Comparison of ENCODE assay signal across 8 cellular contexts in genomic region chr1:63366915-63367217, GRCh38. TPM values are rescaled to one million over a fixed set of nuclear protein-coding genes. Genes with fewer than 3 reads are reported as not detected.
DNase-seq lines count a peak whose midpoint lies in the region; ATAC-seq and TF ChIP-seq lines count a peak whose summit lies in the region.

No MANE protein-coding gene starts in this region.

- no peak for TF ChIP-seq CTCF in fibroblast of lung (conservative IDR thresholded peaks at IDR 0.05 in 1 of 2, IDR thresholded peaks at IDR 0.05 in 1 of 2; ENCODE audit: low read depth in 1 of 2, low read length in 2 of 2)

- H2AFZ ChIP-seq in GM23248 (peak overlapping the region; percentile 98), fibroblast of lung (ENCODE audit: low read length) (peak overlapping the region; percentile 97)

- WGBS in GM23248 (ENCODE audit: low coverage in 1 of 2, low lambda C conversion rate in 2 of 2, missing lambda C conversion rate in 2 of 2), 2 experiments, result 88 to 95% methylated on average over 7 of the region's 7 CpGs

- no peak for DNase-seq in GM23248
- no peak for DNase-seq in SK-N-MC (ENCODE audit: low read depth, low spot score)
- no peak for DNase-seq in fibroblast of lung (ENCODE audit: low read depth in 2 of 2)
- DNase-seq in skeletal muscle cell (ENCODE audit: low read depth), result no peak
- no peak for DNase-seq in NCI-H510A (lab: John Stamatoyannopoulos, UW)
- DNase-seq in activated CD4-positive, alpha-beta T cell treated with anti-CD3 and anti-CD28 coated beads for 48 hours, result no peak
- no peak for DNase-seq in cerebellum (ENCODE audit: low spot score)

- H3K4me3 ChIP-seq in GM23248 (peak overlapping the region; percentile 91), SK-N-MC (peak overlapping the region; percentile 85), fibroblast of lung (replicated peaks in 1 of 4; ENCODE audit: control extremely low read depth in 1 of 4, insufficient read depth in 1 of 4, low read depth in 3 of 4, low read length in 4 of 4) (peak overlapping the region; percentile 53 to 100 (median 97)), skeletal muscle cell (ENCODE audit: low read depth, low read length) (peak overlapping the region; percentile 97)

- H3K9me2 ChIP-seq in GM23248 (ENCODE audit: insufficient read depth), result no peaks in the 10 kb centered on the region

- H3K36me3 ChIP-seq in GM23248 (ENCODE audit: low read depth) (no peaks in the 10 kb centered on the region), SK-N-MC (ENCODE audit: insufficient read depth, low read length) (peaks cover 14% of the 10 kb centered on the region), fibroblast of lung (ENCODE audit: control insufficient read depth, insufficient read depth, low read length) (no peaks in the 10 kb centered on the region)

- no peak for ATAC-seq in GM18502 (IDR thresholded peaks at IDR 0.05; ENCODE audit: poor library complexity, unreplicated experiment)

- no peaks in the 10 kb centered on the region for H3K4me1 ChIP-seq in GM23248 (ENCODE audit: insufficient read depth)
- H3K4me1 ChIP-seq in fibroblast of lung (ENCODE audit: control insufficient read depth, extremely low read depth, insufficient read depth, low read length), result peaks cover 2% of the 10 kb centered on the region

- no peaks in the 10 kb centered on the region for H3K9me3 ChIP-seq in GM23248 (ENCODE audit: low read depth)
- H3K9me3 ChIP-seq in SK-N-MC (ENCODE audit: low read depth, low read length), result no peaks in the 10 kb centered on the region
- H3K9me3 ChIP-seq in fibroblast of lung (ENCODE audit: control insufficient read depth, insufficient read depth, low read depth, low read length), result no peaks in the 10 kb centered on the region

- in situ Hi-C loops in GM23248 (cut with MboI), result no loop called here

- H3K9ac ChIP-seq in GM23248 (peak overlapping the region; percentile 77; the same call in 1 of the 2 replicates), SK-N-MC (ENCODE audit: insufficient read length) (peak overlapping the region; percentile 24), fibroblast of lung (ENCODE audit: insufficient read depth, low read length) (no peak overlapping the region)

- H3K4me2 ChIP-seq in GM23248 (ENCODE audit: unreplicated experiment) (peak overlapping the region; percentile 35), fibroblast of lung (ENCODE audit: extremely low read depth, insufficient read depth, low read length) (peak overlapping the region; percentile 86)

- no peaks in the 10 kb centered on the region; the same call in 1 of the 2 replicates for H3F3A ChIP-seq in GM23248 (ENCODE audit: insufficient read depth)

- H3K27ac ChIP-seq in GM23248, result no peak overlapping the region
- H3K27ac ChIP-seq in SK-N-MC, result peak overlapping the region; percentile 81
- H3K27ac ChIP-seq in fibroblast of lung (ENCODE audit: insufficient read depth, low read length), result no peak overlapping the region

- H4K20me1 ChIP-seq in GM23248 (ENCODE audit: insufficient read depth), result no peaks in the 10 kb centered on the region
- no peaks in the 10 kb centered on the region for H4K20me1 ChIP-seq in fibroblast of lung (ENCODE audit: control insufficient read depth, extremely low read depth, insufficient read depth, low read length)

- H3K79me2 ChIP-seq in GM23248 (ENCODE audit: insufficient read depth) (no peaks in the 10 kb centered on the region), fibroblast of lung (ENCODE audit: control insufficient read depth, insufficient read depth, low read length) (no peaks in the 10 kb centered on the region)

- H3K27me3 ChIP-seq in GM23248 (replicated peaks; ENCODE audit: insufficient read depth) (no peaks in the 10 kb centered on the region), fibroblast of lung (ENCODE audit: control insufficient read depth, insufficient read depth, low read length) (no peaks in the 10 kb centered on the region)

RNA-seq across cellular contexts. Expression of gene ALG6, which starts 0.6 kb away (rescaled TPM):
- total RNA-seq in GM23248 (2014; rRNA removed; shearing (Covaris generic)), result 8.4 and 12.8 TPM in 2 replicates
- polyA plus RNA-seq in GM23248 (2016; fragmentation: Nextera tagmentation; extraction: Ambion mirVana), result 14.0 and 14.3 TPM in 2 replicates
- 11.8 and 15.9 TPM in 2 replicates for total RNA-seq in fibroblast of lung
- polyA plus RNA-seq in fibroblast of lung, result 12.5 and 13.1 TPM in 2 replicates
- 6.8 and 7.6 TPM in 2 replicates for polyA plus RNA-seq in fibroblast of lung (2012)
- polyA minus RNA-seq in fibroblast of lung (ENCODE audit: low replicate concordance), result 0.44 TPM in 1 of 2 replicates, not detected in the other
- total RNA-seq in cerebellum, result 49.4 TPM

RNA-seq across cellular contexts. Expression of gene FOXD3, which starts 44.5 kb away (rescaled TPM):
- not detected in 2 replicates for total RNA-seq in GM23248 (2014; rRNA removed; shearing (Covaris generic))
- polyA plus RNA-seq in GM23248 (2016; fragmentation: Nextera tagmentation; extraction: Ambion mirVana), result not detected in 2 replicates
- total RNA-seq in fibroblast of lung, result not detected in 2 replicates
- not detected in 2 replicates for polyA plus RNA-seq in fibroblast of lung
- polyA plus RNA-seq in fibroblast of lung (2012), result not detected in 2 replicates
- not detected in 2 replicates for polyA minus RNA-seq in fibroblast of lung (ENCODE audit: low replicate concordance)
- total RNA-seq in cerebellum, result not detected
